Comparison of ENCODE assay signal across 1 cellular context in the genomic region with DNA sequence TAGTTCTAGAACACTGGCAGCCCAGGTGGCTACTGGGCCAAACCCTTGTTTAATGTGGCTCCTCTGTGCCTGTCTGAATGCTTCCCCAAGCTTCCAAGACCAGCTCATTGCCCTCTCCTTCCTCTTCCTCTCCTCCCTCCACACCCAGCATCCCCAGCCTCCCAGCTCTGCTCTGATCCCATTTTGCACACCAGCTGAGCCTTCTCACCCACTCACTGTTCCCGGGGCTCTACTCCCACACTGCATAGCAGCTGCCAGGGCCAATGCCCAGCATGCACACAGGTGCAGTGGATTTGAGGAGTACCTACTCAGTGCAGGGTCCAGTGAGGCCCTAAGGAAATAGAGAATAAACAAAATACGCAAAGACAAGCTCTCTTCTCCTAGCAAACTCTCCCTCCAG.
TF ChIP-seq lines count a peak whose summit lies in the region.

No MANE protein-coding gene starts in this region.

TF ChIP-seq in HepG2, 621 proteins besides CTCF, POLR2A, EP300 and RAD21 (continued from another document):
- TF ChIP-seq, protein P1, sequence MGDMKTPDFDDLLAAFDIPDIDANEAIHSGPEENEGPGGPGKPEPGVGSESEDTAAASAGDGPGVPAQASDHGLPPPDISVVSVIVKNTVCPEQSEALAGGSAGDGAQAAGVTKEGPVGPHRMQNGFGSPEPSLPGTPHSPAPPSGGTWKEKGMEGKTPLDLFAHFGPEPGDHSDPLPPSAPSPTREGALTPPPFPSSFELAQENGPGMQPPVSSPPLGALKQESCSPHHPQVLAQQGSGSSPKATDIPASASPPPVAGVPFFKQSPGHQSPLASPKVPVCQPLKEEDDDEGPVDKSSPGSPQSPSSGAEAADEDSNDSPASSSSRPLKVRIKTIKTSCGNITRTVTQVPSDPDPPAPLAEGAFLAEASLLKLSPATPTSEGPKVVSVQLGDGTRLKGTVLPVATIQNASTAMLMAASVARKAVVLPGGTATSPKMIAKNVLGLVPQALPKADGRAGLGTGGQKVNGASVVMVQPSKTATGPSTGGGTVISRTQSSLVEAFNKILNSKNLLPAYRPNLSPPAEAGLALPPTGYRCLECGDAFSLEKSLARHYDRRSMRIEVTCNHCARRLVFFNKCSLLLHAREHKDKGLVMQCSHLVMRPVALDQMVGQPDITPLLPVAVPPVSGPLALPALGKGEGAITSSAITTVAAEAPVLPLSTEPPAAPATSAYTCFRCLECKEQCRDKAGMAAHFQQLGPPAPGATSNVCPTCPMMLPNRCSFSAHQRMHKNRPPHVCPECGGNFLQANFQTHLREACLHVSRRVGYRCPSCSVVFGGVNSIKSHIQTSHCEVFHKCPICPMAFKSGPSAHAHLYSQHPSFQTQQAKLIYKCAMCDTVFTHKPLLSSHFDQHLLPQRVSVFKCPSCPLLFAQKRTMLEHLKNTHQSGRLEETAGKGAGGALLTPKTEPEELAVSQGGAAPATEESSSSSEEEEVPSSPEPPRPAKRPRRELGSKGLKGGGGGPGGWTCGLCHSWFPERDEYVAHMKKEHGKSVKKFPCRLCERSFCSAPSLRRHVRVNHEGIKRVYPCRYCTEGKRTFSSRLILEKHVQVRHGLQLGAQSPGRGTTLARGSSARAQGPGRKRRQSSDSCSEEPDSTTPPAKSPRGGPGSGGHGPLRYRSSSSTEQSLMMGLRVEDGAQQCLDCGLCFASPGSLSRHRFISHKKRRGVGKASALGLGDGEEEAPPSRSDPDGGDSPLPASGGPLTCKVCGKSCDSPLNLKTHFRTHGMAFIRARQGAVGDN (CRISPR knock-in tag; IDR thresholded peaks at IDR 0.05) = no peak
- TF ChIP-seq ZNF282 (IDR thresholded peaks at IDR 0.05; ENCODE audit: partially characterized antibody) (no peak), ZNF230 (CRISPR knock-in tag; IDR thresholded peaks at IDR 0.05) (no peak), KDM5A (IDR thresholded peaks at IDR 0.05; ENCODE audit: borderline replicate concordance, low read length) (no peak), SRY (CRISPR knock-in tag; IDR thresholded peaks at IDR 0.05) (no peak), KDM2A (CRISPR knock-in tag; IDR thresholded peaks at IDR 0.05; ENCODE audit: borderline replicate concordance, low read depth) (0 out of 2 replicates have a peak, but pooled peaks have one; percentile 4)
- TF ChIP-seq, protein P2, sequence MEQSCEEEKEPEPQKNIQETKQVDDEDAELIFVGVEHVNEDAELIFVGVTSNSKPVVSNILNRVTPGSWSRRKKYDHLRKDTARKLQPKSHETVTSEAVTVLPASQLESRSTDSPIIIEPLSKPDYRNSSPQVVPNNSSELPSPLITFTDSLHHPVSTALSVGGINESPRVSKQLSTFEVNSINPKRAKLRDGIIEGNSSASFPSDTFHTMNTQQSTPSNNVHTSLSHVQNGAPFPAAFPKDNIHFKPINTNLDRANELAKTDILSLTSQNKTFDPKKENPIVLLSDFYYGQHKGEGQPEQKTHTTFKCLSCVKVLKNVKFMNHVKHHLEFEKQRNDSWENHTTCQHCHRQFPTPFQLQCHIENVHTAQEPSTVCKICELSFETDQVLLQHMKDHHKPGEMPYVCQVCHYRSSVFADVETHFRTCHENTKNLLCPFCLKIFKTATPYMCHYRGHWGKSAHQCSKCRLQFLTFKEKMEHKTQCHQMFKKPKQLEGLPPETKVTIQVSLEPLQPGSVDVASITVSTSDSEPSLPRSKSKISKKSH (CRISPR knock-in tag; IDR thresholded peaks at IDR 0.05; ENCODE audit: borderline replicate concordance) = no peak
- TF ChIP-seq, protein P3, sequence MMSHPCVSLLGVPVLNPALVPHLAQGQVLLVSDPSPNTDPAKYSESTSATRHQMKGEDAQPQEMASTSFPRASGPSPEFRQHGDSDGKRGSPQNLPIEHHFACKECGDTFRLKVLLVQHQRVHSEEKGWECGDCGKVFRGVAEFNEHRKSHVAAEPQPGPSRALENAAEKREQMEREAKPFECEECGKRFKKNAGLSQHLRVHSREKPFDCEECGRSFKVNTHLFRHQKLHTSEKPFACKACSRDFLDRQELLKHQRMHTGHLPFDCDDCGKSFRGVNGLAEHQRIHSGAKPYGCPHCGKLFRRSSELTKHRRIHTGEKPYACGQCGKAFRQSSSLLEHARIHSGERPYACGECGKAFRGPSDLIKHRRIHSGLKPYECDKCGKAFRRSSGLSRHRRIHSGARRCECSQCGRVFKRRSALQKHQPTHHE (CRISPR knock-in tag; IDR thresholded peaks at IDR 0.05; ENCODE audit: borderline replicate concordance) = no peak
TF ChIP-seq in HepG2: peak in this region for 1.
